In the genomic region with DNA sequence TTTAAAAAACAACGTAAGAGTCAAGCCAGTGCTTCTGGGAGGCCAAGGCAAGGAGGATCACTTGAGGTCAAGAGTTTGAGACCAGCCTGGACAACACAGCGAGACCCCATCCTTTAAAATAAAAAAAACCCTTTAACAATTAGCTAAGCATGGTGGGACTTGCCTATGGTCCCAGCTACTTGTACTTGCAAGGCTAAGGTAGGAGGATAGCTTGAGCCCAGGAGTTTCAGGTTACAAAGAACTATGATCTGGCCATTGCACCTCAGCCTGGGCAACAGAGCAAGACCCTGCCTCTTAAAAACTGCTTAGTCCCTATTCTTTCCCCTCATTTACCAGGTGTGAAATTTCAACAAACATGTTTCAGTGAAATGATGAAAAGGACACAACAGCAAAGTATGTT, we compare ENCODE assay signal across 15 cellular contexts.
"Had no signal": no experiment of that assay in that cellular context is flagged by ENCODE, and none has a peak within 500 bp of the region (broad histone marks: within the 10 kb centered on the region; RNA-seq: fewer than 3 reads in every experiment).

No MANE protein-coding gene starts in this region.

- DNase-seq: activated CD4-positive, alpha-beta memory T cell treated with anti-CD3 and anti-CD28 coated beads for 36 hours; activated CD4-positive, CD25-positive, alpha-beta regulatory T cell treated with anti-CD3 and anti-CD28 coated beads, Interleukin-2, amount 50 U/mL, for 72 hours; activated CD8-positive, alpha-beta memory T cell treated with anti-CD3 and anti-CD28 coated beads, Interleukin-2, amount 50 U/mL, for 4 hours; activated effector memory CD4-positive, alpha-beta T cell treated with anti-CD3 and anti-CD28 coated beads, Interleukin-2, amount 50 U/mL, for 16 hours; heart left ventricle; kidney; left ventricle myocardium inferior; mesendoderm; SIG-M5; stimulated activated CD4-positive, alpha-beta T cell treated with anti-CD3 and anti-CD28 coated beads, Interleukin-2, amount 100 ng/mL, for 48 hours; stimulated activated CD8-positive, alpha-beta memory T cell treated with anti-CD3 and anti-CD28 coated beads, Interleukin-4, amount 100 ng/mL, for 48 hours; transverse colon had no signal

- H3K4me3 ChIP-seq: cardiac muscle cell, heart left ventricle, left ventricle myocardium inferior, transverse colon had no signal

- H3K27me3 Mint-ChIP-seq: activated CD4-positive, alpha-beta memory T cell treated with anti-CD3 and anti-CD28 coated beads for 36 hours had no signal

- H3K27ac ChIP-seq: cardiac muscle cell, heart left ventricle, left ventricle myocardium inferior, transverse colon had no signal

- H3K9me3 ChIP-seq: heart left ventricle, left ventricle myocardium inferior, transverse colon had no signal

- FAIRE-seq: colon, frontal cortex, kidney had no signal

- H3K9me3 Mint-ChIP-seq: activated CD4-positive, alpha-beta memory T cell treated with anti-CD3 and anti-CD28 coated beads for 36 hours had no signal

- H3K27me3 ChIP-seq: cardiac muscle cell, heart left ventricle, transverse colon had no signal

- H3K4me3 Mint-ChIP-seq: activated CD4-positive, alpha-beta memory T cell treated with anti-CD3 and anti-CD28 coated beads for 36 hours had no signal
